ENCODE assay signal across 22 cellular contexts in the genomic region with DNA sequence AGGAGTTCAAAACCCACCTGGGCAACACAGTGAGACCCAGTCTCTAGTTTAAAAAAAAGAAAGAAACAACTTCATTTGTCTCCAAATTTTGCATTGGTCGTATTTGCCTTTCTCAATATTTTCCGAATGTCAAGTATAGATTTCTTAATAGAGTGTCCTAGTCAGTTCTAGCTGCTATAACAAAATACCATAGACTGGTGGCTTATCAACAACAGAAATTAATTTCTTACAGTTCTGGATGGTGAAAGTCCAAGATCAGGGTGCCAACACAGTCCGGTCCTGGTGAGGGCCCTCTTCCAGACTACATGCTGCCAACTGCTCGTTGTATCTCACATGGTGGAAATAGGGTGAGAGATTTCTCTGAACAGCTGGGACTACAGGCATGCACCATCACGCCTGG.
"Had no signal": no experiment of that assay in that cellular context is flagged by ENCODE, and none has a peak within 500 bp of the region (broad histone marks: within the 10 kb centered on the region; RNA-seq: fewer than 3 reads in every experiment).

No MANE protein-coding gene starts in this region.

- H3K27me3 ChIP-seq: colonic mucosa, esophagus squamous epithelium, heart left ventricle, left lung had no signal

- H3K27ac ChIP-seq: colonic mucosa, esophagus squamous epithelium, gastroesophageal sphincter, heart left ventricle, left lung, lower lobe of right lung had no signal

- ATAC-seq: effector memory CD8-positive, alpha-beta T cell; gastroesophageal sphincter; heart left ventricle; left cardiac atrium; left lung; left ventricle myocardium superior; lower lobe of right lung had no signal

- H3K4me3 ChIP-seq: colonic mucosa, esophagus squamous epithelium, gastroesophageal sphincter, heart left ventricle, left lung, lower lobe of right lung, mucosa of descending colon had no signal

- DNase-seq: cortex of kidney; effector CD8-positive, alpha-beta T cell; effector memory CD8-positive, alpha-beta T cell; endodermal cell; erythroblast; esophagus squamous epithelium; foreskin fibroblast; heart left ventricle; hippocampal formation; left cardiac atrium; left lung; left ventricle myocardium superior; lower lobe of right lung; mesenchymal stem cell; mucosa of descending colon; naive B cell had no signal

- H3K36me3 ChIP-seq: colonic mucosa, esophagus squamous epithelium, gastroesophageal sphincter, heart left ventricle, left lung, lower lobe of right lung had no signal

- H3K4me1 ChIP-seq: colonic mucosa, gastroesophageal sphincter had no signal

- H3K9me3 ChIP-seq: colonic mucosa, esophagus squamous epithelium, gastroesophageal sphincter, left lung, lower lobe of right lung, mucosa of descending colon had no signal

- FAIRE-seq: endometrium, frontal cortex, islet of Langerhans, keratinocyte had no signal
